In the genomic region with DNA sequence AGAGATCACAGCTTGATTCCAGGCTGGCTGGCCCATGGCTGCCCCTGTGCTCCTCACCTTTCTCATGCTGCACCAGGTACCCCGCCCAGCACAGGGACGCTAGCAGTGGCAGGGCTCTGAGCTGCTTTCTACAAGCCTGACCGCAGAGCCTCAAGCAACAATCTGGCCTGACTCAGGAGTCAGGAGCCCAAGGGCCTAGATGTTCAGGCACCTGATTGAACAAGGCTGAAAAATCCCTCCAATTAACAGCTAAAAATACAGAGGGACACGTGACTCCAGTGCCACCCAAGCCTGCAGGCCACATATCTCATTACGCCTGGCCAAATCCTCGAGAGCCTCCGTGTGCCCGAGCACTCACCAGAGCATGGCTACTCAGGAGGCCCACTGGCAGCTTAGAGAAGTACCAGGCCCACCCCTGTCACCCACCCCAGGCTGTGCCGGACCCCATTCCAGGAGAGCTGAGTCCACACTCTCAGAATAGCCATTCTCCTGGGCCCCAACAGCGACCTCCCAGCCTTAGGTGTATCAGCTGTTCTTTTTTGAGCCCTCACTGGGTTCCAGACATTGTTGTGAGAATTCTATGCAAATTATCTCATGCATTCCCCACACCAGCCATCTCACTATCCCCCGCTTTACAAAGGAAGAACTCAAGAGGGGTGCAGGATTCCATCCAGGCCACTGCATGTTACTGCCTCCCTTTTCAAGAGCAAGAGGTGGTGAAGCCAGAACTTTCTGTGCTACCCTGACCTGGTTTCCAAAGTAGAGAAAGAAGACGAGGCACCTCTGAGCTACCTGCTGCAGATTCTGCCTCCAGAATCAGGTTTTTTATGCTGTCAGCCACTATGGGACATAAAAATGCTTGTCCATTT, we compare ENCODE assay signal across 24 cellular contexts.
A peak's percentile ranks its signal among the peaks of the same experiment; 100 is the strongest.
DNase-seq lines count a peak whose midpoint lies in the region; ATAC-seq and TF ChIP-seq lines count a peak whose summit lies in the region.
"Had no signal": no experiment of that assay in that cellular context is flagged by ENCODE, and none has a peak within 500 bp of the region (broad histone marks: within the 10 kb centered on the region; RNA-seq: fewer than 3 reads in every experiment).

No MANE protein-coding gene starts in this region.

- no peaks in the 10 kb centered on the region for H3K36me3 ChIP-seq in osteoblast (ENCODE audit: insufficient read depth, low read length)
- H3K36me3 ChIP-seq: adrenal gland, BE2C, upper lobe of left lung had no signal

- H4K20me1 ChIP-seq in osteoblast (ENCODE audit: insufficient read depth, low read length), result no peaks in the 10 kb centered on the region

- H3K27me3 ChIP-seq in right cardiac atrium (ENCODE audit: control insufficient read depth, insufficient read depth) (no peaks in the 10 kb centered on the region), osteoblast (ENCODE audit: insufficient read depth, low read length) (no peaks in the 10 kb centered on the region)
- H3K27me3 ChIP-seq: adrenal gland, BE2C, body of pancreas, upper lobe of left lung had no signal

- intact Hi-C loops in right cardiac atrium (cut with DNase I), result loop anchor here in 1 of 4 donors (10.0 kb wide), 1 partner anchor 175 kb away; no protein-coding TSS in a partner anchor

- DNase-seq in ELF-1 (ENCODE audit: low read depth, low spot score) (peak; percentile 83), NCI-H69 (lab: John Stamatoyannopoulos, UW) (peak; percentile 24), right cardiac atrium (peak in 2 of 3 donors; percentile 39 to 50), osteoblast (ENCODE audit: insufficient read length, low spot score, missing footprints) (peak; percentile 81), MV-4-11 (lab: John Stamatoyannopoulos, UW) (no peak), T-helper 17 cell (no peak)
- DNase-seq: activated B cell treated with CpG ODN at 0.5 μM for 24 hours; activated CD4-positive, alpha-beta T cell treated with anti-CD3 and anti-CD28 coated beads, Interleukin-2, amount 50 U/mL, for 4 hours; activated naive CD4-positive, alpha-beta T cell treated with anti-CD3 and anti-CD28 coated beads for 36 hours; adrenal gland; BE2C; body of pancreas; effector memory CD4-positive, alpha-beta T cell; left cardiac atrium; naive thymus-derived CD4-positive, alpha-beta T cell; NCI-H1436 treated with DMSO at 0.1 percent for 48 hours; PC-9; SHP77 treated with DMSO at 0.1 percent for 48 hours; stimulated activated CD4-positive, alpha-beta T cell treated with anti-CD3 and anti-CD28 coated beads, Interleukin-12 subunit alpha, Interleukin-12 subunit beta, amount 100 ng/mL, for 4 hours; stimulated activated CD4-positive, alpha-beta T cell treated with anti-CD3 and anti-CD28 coated beads, Interleukin-4, amount 100 ng/mL, for 1 hour; upper lobe of left lung had no signal

- H3K27ac Mint-ChIP-seq in T-helper 17 cell, result no peak overlapping the region
- H3K27ac Mint-ChIP-seq: activated B cell treated with CpG ODN at 0.5 μM for 24 hours; activated naive CD4-positive, alpha-beta T cell treated with anti-CD3 and anti-CD28 coated beads for 36 hours; activated T-helper 1 cell treated with anti-CD3 and anti-CD28 coated beads, Interleukin-12 subunit alpha, Interleukin-12 subunit beta, Interleukin-2, Interleukin-4 antibody, amounts not matched to agents 30 ng/mL and 10 ng/mL and 1 ng/mL, durations not matched to agents 14 hours and 24 hours and 36 hours had no signal

- WGBS in right cardiac atrium, result 78% methylated on average over 12 of the region's 12 CpGs

- no peak overlapping the region for H3K4me3 Mint-ChIP-seq in T-helper 17 cell
- H3K4me3 Mint-ChIP-seq: activated B cell treated with CpG ODN at 0.5 μM for 24 hours; activated naive CD4-positive, alpha-beta T cell treated with anti-CD3 and anti-CD28 coated beads for 36 hours; activated T-helper 1 cell treated with anti-CD3 and anti-CD28 coated beads, Interleukin-12 subunit alpha, Interleukin-12 subunit beta, Interleukin-2, Interleukin-4 antibody, amounts not matched to agents 30 ng/mL and 10 ng/mL and 1 ng/mL, durations not matched to agents 14 hours and 24 hours and 36 hours; naive thymus-derived CD4-positive, alpha-beta T cell had no signal

- H3K4me1 Mint-ChIP-seq in T-helper 17 cell, result peaks cover 2% of the 10 kb centered on the region
- H3K4me1 Mint-ChIP-seq: activated B cell treated with CpG ODN at 0.5 μM for 24 hours had no signal

- H3K27me3 Mint-ChIP-seq in T-helper 17 cell, result peaks cover 11% of the 10 kb centered on the region
- H3K27me3 Mint-ChIP-seq: naive thymus-derived CD4-positive, alpha-beta T cell had no signal

- H3K9me3 ChIP-seq in right cardiac atrium (ENCODE audit: control insufficient read depth, low read length) (no peaks in the 10 kb centered on the region), osteoblast (ENCODE audit: low read depth, low read length) (no peaks in the 10 kb centered on the region), T-helper 17 cell (ENCODE audit: control insufficient read depth, low read length, poor library complexity, severe bottlenecking) (no peaks in the 10 kb centered on the region)
- H3K9me3 ChIP-seq: adrenal gland, BE2C, body of pancreas, upper lobe of left lung had no signal

- H3K4me1 ChIP-seq in right cardiac atrium (ENCODE audit: control insufficient read depth, insufficient read depth, low read length) (peaks cover 12% of the 10 kb centered on the region), osteoblast (ENCODE audit: insufficient read depth, low read length) (no peaks in the 10 kb centered on the region)
- H3K4me1 ChIP-seq: adrenal gland, body of pancreas had no signal

- no peaks in the 10 kb centered on the region for H3K36me3 Mint-ChIP-seq in T-helper 17 cell (ENCODE audit: low read depth)
- H3K36me3 Mint-ChIP-seq: naive thymus-derived CD4-positive, alpha-beta T cell had no signal

- H3K79me2 ChIP-seq in osteoblast (ENCODE audit: insufficient read depth, low read length), result no peaks in the 10 kb centered on the region

- H3K4me3 ChIP-seq in right cardiac atrium (ENCODE audit: low read length) (no peak overlapping the region), osteoblast (ENCODE audit: insufficient read depth, low read length) (no peak overlapping the region)
- H3K4me3 ChIP-seq: adrenal gland, body of pancreas, PC-9, upper lobe of left lung had no signal

- no peak for ATAC-seq in right cardiac atrium
- no peak for ATAC-seq in GM21723 (IDR thresholded peaks at IDR 0.05; ENCODE audit: unreplicated experiment)
- ATAC-seq in T-helper 17 cell, result no peak
- no peak for ATAC-seq in HG03039 (IDR thresholded peaks at IDR 0.05; ENCODE audit: unreplicated experiment)
- ATAC-seq: body of pancreas; naive thymus-derived CD4-positive, alpha-beta T cell had no signal

- no peak overlapping the region for H3K4me2 ChIP-seq in osteoblast (ENCODE audit: insufficient read depth, low read length)
- H3K4me2 ChIP-seq: PC-9 had no signal

- H3K27ac ChIP-seq in right cardiac atrium (ENCODE audit: low read length) (no peak overlapping the region), osteoblast (ENCODE audit: low read depth, low read length) (no peak overlapping the region)
- H3K27ac ChIP-seq: adrenal gland, body of pancreas, PC-9, upper lobe of left lung had no signal

- TF ChIP-seq CTCF in osteoblast (IDR thresholded peaks at IDR 0.05; ENCODE audit: extremely low read depth, low read depth, low read length), result no peak

- no peak overlapping the region for H2AFZ ChIP-seq in osteoblast (ENCODE audit: low read length)
- H2AFZ ChIP-seq: PC-9 had no signal

Comparison
In these comparisons a context has a peak if more than half of its experiments do, and no peak if none do; other contexts are left out.
1. DNase-seq: peak in ELF-1 (single experiment), NCI-H69 (single experiment), right cardiac atrium (2 of 3) and osteoblast (single experiment); none in MV-4-11 (single experiment) and T-helper 17 cell (0 of 3).